In genomic region chr2:69103495-69103894, GRCh38 we compare ENCODE assay signal across 24 cellular contexts.
"Had no signal": no experiment of that assay in that cellular context is flagged by ENCODE, and none has a peak within 500 bp of the region (broad histone marks: within the 10 kb centered on the region; RNA-seq: fewer than 3 reads in every experiment).

No MANE protein-coding gene starts in this region.

- H3K4me1 ChIP-seq: psoas muscle, right lobe of liver, stomach, thyroid gland, upper lobe of left lung had no signal

- DNase-seq: naive thymus-derived CD8-positive, alpha-beta T cell; occipital lobe; ovary; posterior cingulate gyrus; psoas muscle; right cardiac atrium; right lobe of liver; small intestine; stimulated activated CD4-positive, alpha-beta T cell treated with anti-CD3 and anti-CD28 coated beads, Interleukin-15, amount 100 ng/mL, for 24 hours; stimulated activated CD4-positive, alpha-beta T cell treated with anti-CD3 and anti-CD28 coated beads, Interleukin-2, amount 100 ng/mL, for 24 hours; stimulated activated CD4-positive, alpha-beta T cell treated with anti-CD3 and anti-CD28 coated beads, Interleukin-2, amount 100 ng/mL, for 48 hours; stimulated activated CD4-positive, alpha-beta T cell treated with anti-CD3 and anti-CD28 coated beads, Interleukin-4, amount 100 ng/mL, for 24 hours; stimulated activated naive B cell treated with anti-CD40 and anti-IgM and Interleukin-4, amounts not matched to agents 10 μg/mL and 1 μg/mL and 100 μg/mL, for 72 hours; stimulated activated naive CD4-positive, alpha-beta T cell treated with Interleukin-2 at 50 U/mL for 16 hours; stomach; thyroid gland had no signal

- H3K36me3 ChIP-seq: neural progenitor cell, ovary, right lobe of liver had no signal

- H2AFZ ChIP-seq: neural progenitor cell, parathyroid adenoma had no signal

- H3K27ac ChIP-seq: neural progenitor cell, parathyroid adenoma, psoas muscle, right lobe of liver, stomach, thyroid gland, upper lobe of left lung, vagina had no signal

- H3K4me3 ChIP-seq: neural progenitor cell, ovary, psoas muscle, right lobe of liver, stomach, thoracic aorta, thyroid gland, tibial nerve, upper lobe of left lung, vagina had no signal

- H3K27me3 ChIP-seq: neural progenitor cell, ovary, right lobe of liver, stomach, thyroid gland, tibial nerve, upper lobe of left lung, vagina had no signal

- ATAC-seq: naive thymus-derived CD8-positive, alpha-beta T cell; natural killer cell treated with Interleukin-12 subunit alpha and Interleukin-12 subunit beta and Interleukin-15 and Interleukin-18, amount 100 ng/mL, for 72 hours; right cardiac atrium; right lobe of liver; stimulated activated effector memory CD8-positive, alpha-beta T cell treated with anti-CD3 and anti-CD28 coated beads, Interleukin-12 subunit alpha, Interleukin-12 subunit beta, amount 100 ng/mL, for 72 hours; stimulated activated naive B cell treated with anti-CD40 and anti-IgM and Interleukin-4, amounts not matched to agents 10 μg/mL and 1 μg/mL and 100 μg/mL, for 72 hours had no signal

- H3K9ac ChIP-seq: neural progenitor cell, parathyroid adenoma had no signal

- H3K4me2 ChIP-seq: neural progenitor cell had no signal

- H3K9me3 ChIP-seq: ovary, psoas muscle, right lobe of liver, stomach, thoracic aorta, thyroid gland, tibial nerve, upper lobe of left lung, vagina had no signal

- H3K79me2 ChIP-seq: parathyroid adenoma had no signal
